In genomic region chr10:1090696-1091095, GRCh38 we compare ENCODE assay signal across 19 cellular contexts. TPM values are rescaled to one million over a fixed set of nuclear protein-coding genes. Genes with fewer than 3 reads are reported as not detected.
DNase-seq lines count a peak whose midpoint lies in the region; ATAC-seq and TF ChIP-seq lines count a peak whose summit lies in the region.
"Had no signal": no experiment of that assay in that cellular context is flagged by ENCODE, and none has a peak within 500 bp of the region (broad histone marks: within the 10 kb centered on the region; RNA-seq: fewer than 3 reads in every experiment).

No MANE protein-coding gene starts in this region.

- no peaks in the 10 kb centered on the region for H3K4me1 ChIP-seq in right atrium auricular region
- H3K4me1 ChIP-seq: BLaER1, Caco-2 had no signal

- H3K4me3 Mint-ChIP-seq in central memory CD8-positive, alpha-beta T cell = no peak overlapping the region
- H3K4me3 Mint-ChIP-seq in nephron progenitor cell = no peak overlapping the region
- H3K4me3 Mint-ChIP-seq in osteocyte (ENCODE audit: unreplicated experiment) = no peak overlapping the region
- no peak overlapping the region for H3K4me3 Mint-ChIP-seq in activated T-helper 2 cell treated with anti-CD3 and anti-CD28 coated beads, Interferon-gamma antibody, Interleukin-2, Interleukin-4, amounts not matched to agents 10 μg/mL and 5 μg/mL and 100 μg/mL, durations not matched to agents 14 hours and 24 hours and 36 hours (ENCODE audit: low read depth)
- H3K4me3 Mint-ChIP-seq: B cell; CD4-positive, CD25-positive, alpha-beta regulatory T cell; CD8-positive, alpha-beta T cell had no signal

- peaks cover 74% of the 10 kb centered on the region for H3K36me3 ChIP-seq in right atrium auricular region

- peaks cover 59% of the 10 kb centered on the region for H3K36me3 Mint-ChIP-seq in central memory CD8-positive, alpha-beta T cell (ENCODE audit: insufficient read depth)
- H3K36me3 Mint-ChIP-seq in nephron progenitor cell (ENCODE audit: low read depth) (peaks cover 52% of the 10 kb centered on the region), osteocyte (ENCODE audit: unreplicated experiment) (peaks cover 41% of the 10 kb centered on the region)
- H3K36me3 Mint-ChIP-seq in activated T-helper 2 cell treated with anti-CD3 and anti-CD28 coated beads, Interferon-gamma antibody, Interleukin-2, Interleukin-4, amounts not matched to agents 10 μg/mL and 5 μg/mL and 100 μg/mL, durations not matched to agents 14 hours and 24 hours and 36 hours (ENCODE audit: low read depth) = peaks cover 44% of the 10 kb centered on the region

- H3K27ac Mint-ChIP-seq in central memory CD8-positive, alpha-beta T cell (ENCODE audit: low read depth) = peak overlapping the region; percentile 54
- H3K27ac Mint-ChIP-seq in nephron progenitor cell (peak overlapping the region; percentile 72), osteocyte (ENCODE audit: unreplicated experiment) (no peak overlapping the region)
- H3K27ac Mint-ChIP-seq in activated T-helper 2 cell treated with anti-CD3 and anti-CD28 coated beads, Interferon-gamma antibody, Interleukin-2, Interleukin-4, amounts not matched to agents 10 μg/mL and 5 μg/mL and 100 μg/mL, durations not matched to agents 14 hours and 24 hours and 36 hours = no peak overlapping the region
- H3K27ac Mint-ChIP-seq: B cell; CD4-positive, CD25-positive, alpha-beta regulatory T cell; CD8-positive, alpha-beta T cell had no signal

- H3K4me3 ChIP-seq in right atrium auricular region = no peak overlapping the region
- H3K4me3 ChIP-seq: BLaER1, GM23248 had no signal

- intact Hi-C loops in left cardiac atrium (cut with DNase I) = no loop called here
- intact Hi-C loops in activated T-helper 2 cell treated with anti-CD3 and anti-CD28 coated beads, Interferon-gamma antibody, Interleukin-2, Interleukin-4, amounts not matched to agents 10 μg/mL and 5 μg/mL and 100 μg/mL, durations not matched to agents 14 hours and 24 hours and 36 hours (cut with micrococcal nuclease) = loop anchor here (5.0 kb wide), 1 partner anchor 33 kb away; the partner anchor contains the start of gene WDR37

- H3K27me3 ChIP-seq in right atrium auricular region = no peaks in the 10 kb centered on the region
- H3K27me3 ChIP-seq: BLaER1 had no signal

- H3K4me1 Mint-ChIP-seq in central memory CD8-positive, alpha-beta T cell = peaks cover 25% of the 10 kb centered on the region
- no peaks in the 10 kb centered on the region for H3K4me1 Mint-ChIP-seq in nephron progenitor cell
- no peaks in the 10 kb centered on the region for H3K4me1 Mint-ChIP-seq in osteocyte (ENCODE audit: unreplicated experiment)
- H3K4me1 Mint-ChIP-seq in activated T-helper 2 cell treated with anti-CD3 and anti-CD28 coated beads, Interferon-gamma antibody, Interleukin-2, Interleukin-4, amounts not matched to agents 10 μg/mL and 5 μg/mL and 100 μg/mL, durations not matched to agents 14 hours and 24 hours and 36 hours (ENCODE audit: low read depth) = peaks cover 10% of the 10 kb centered on the region
- H3K4me1 Mint-ChIP-seq: B cell had no signal

- DNase-seq in right atrium auricular region (ENCODE audit: low spot score) (peak; percentile 21), left cardiac atrium (no peak), nephron progenitor cell (no peak), osteocyte (ENCODE audit: extremely low spot score, unreplicated experiment) (peak; percentile 67), NOMO-1 treated with DMSO at 0.1 percent for 48 hours (lab: John Stamatoyannopoulos, UW; ENCODE audit: unreplicated experiment) (no peak)
- DNase-seq in central memory CD8-positive, alpha-beta T cell (ENCODE audit: low spot score in 2 of 2) = no peak
- no peak for DNase-seq in activated T-helper 2 cell treated with anti-CD3 and anti-CD28 coated beads, Interferon-gamma antibody, Interleukin-2, Interleukin-4, amounts not matched to agents 10 μg/mL and 5 μg/mL and 100 μg/mL, durations not matched to agents 14 hours and 24 hours and 36 hours (ENCODE audit: low spot score)
- DNase-seq: CD4-positive, CD25-positive, alpha-beta regulatory T cell; CD8-positive, alpha-beta T cell; DMS153; DND-41; GM23248; H7; HCEC 1CT had no signal

- H3K27ac ChIP-seq in right atrium auricular region = no peak overlapping the region
- H3K27ac ChIP-seq: BLaER1, C4-2B, GM23248 had no signal

- H3K27me3 Mint-ChIP-seq in central memory CD8-positive, alpha-beta T cell = no peaks in the 10 kb centered on the region
- no peaks in the 10 kb centered on the region for H3K27me3 Mint-ChIP-seq in nephron progenitor cell (ENCODE audit: low read depth, poor library complexity)
- H3K27me3 Mint-ChIP-seq in osteocyte (ENCODE audit: unreplicated experiment) = no peaks in the 10 kb centered on the region
- H3K27me3 Mint-ChIP-seq in activated T-helper 2 cell treated with anti-CD3 and anti-CD28 coated beads, Interferon-gamma antibody, Interleukin-2, Interleukin-4, amounts not matched to agents 10 μg/mL and 5 μg/mL and 100 μg/mL, durations not matched to agents 14 hours and 24 hours and 36 hours (ENCODE audit: low read depth) = no peaks in the 10 kb centered on the region
- H3K27me3 Mint-ChIP-seq: B cell; CD4-positive, CD25-positive, alpha-beta regulatory T cell had no signal

- no peaks in the 10 kb centered on the region for H3K9me3 Mint-ChIP-seq in central memory CD8-positive, alpha-beta T cell
- H3K9me3 Mint-ChIP-seq in nephron progenitor cell (no peaks in the 10 kb centered on the region), osteocyte (ENCODE audit: unreplicated experiment) (no peaks in the 10 kb centered on the region)
- H3K9me3 Mint-ChIP-seq in activated T-helper 2 cell treated with anti-CD3 and anti-CD28 coated beads, Interferon-gamma antibody, Interleukin-2, Interleukin-4, amounts not matched to agents 10 μg/mL and 5 μg/mL and 100 μg/mL, durations not matched to agents 14 hours and 24 hours and 36 hours = no peaks in the 10 kb centered on the region
- H3K9me3 Mint-ChIP-seq: CD4-positive, CD25-positive, alpha-beta regulatory T cell; CD8-positive, alpha-beta T cell had no signal

- no peak for TF ChIP-seq CTCF in right atrium auricular region (IDR thresholded peaks at IDR 0.05)
- no peak for TF ChIP-seq CTCF in nephron progenitor cell (IDR thresholded peaks at IDR 0.05)
- TF ChIP-seq CTCF in osteocyte (IDR thresholded peaks at IDR 0.05) = no peak

- H3K9me3 ChIP-seq in right atrium auricular region = no peaks in the 10 kb centered on the region
- H3K9me3 ChIP-seq: BLaER1, Caco-2 had no signal

- ATAC-seq in left cardiac atrium (no peak), GM19351 (IDR thresholded peaks at IDR 0.05; ENCODE audit: unreplicated experiment) (no peak)
- ATAC-seq in central memory CD8-positive, alpha-beta T cell (replicated peaks; ENCODE audit: extremely low read depth, poor library complexity, severe bottlenecking) = no peak
- ATAC-seq: CD8-positive, alpha-beta T cell had no signal

RNA-seq across cellular contexts. Expression of gene WDR37, which starts 34.5 kb away (rescaled TPM):
- total RNA-seq in right atrium auricular region = 10 to 100 TPM; 19.4 to 20.2 TPM
- total RNA-seq in left cardiac atrium = 10 to 100 TPM; 23.2 to 33.9 TPM
- 13.6 and 15.3 TPM in 2 replicates for total RNA-seq in osteocyte
- 17.0 and 18.9 TPM in 2 replicates for total RNA-seq in activated T-helper 2 cell treated with anti-CD3 and anti-CD28 coated beads, Interferon-gamma antibody, Interleukin-2, Interleukin-4, amounts not matched to agents 10 μg/mL and 5 μg/mL and 100 μg/mL, durations not matched to agents 14 hours and 24 hours and 36 hours

RNA-seq across cellular contexts. Expression of gene IDI1, which starts 41.8 kb away (rescaled TPM):
- 10 to 100 TPM; 16.7 to 24.3 TPM for total RNA-seq in right atrium auricular region
- total RNA-seq in left cardiac atrium = 10 to 100 TPM; 18.4 to 29.8 TPM
- total RNA-seq in osteocyte = 26.0 and 31.7 TPM in 2 replicates
- 80.1 and 89.6 TPM in 2 replicates for total RNA-seq in activated T-helper 2 cell treated with anti-CD3 and anti-CD28 coated beads, Interferon-gamma antibody, Interleukin-2, Interleukin-4, amounts not matched to agents 10 μg/mL and 5 μg/mL and 100 μg/mL, durations not matched to agents 14 hours and 24 hours and 36 hours

Comparison
In these comparisons a context has a peak if more than half of its experiments do, and no peak if none do; other contexts are left out.
1. DNase-seq: peak in right atrium auricular region (single experiment) and osteocyte (single experiment); none in left cardiac atrium (single experiment), central memory CD8-positive, alpha-beta T cell (0 of 2), nephron progenitor cell (single experiment), NOMO-1 treated with DMSO at 0.1 percent for 48 hours (single experiment) and activated T-helper 2 cell treated with anti-CD3 and anti-CD28 coated beads, Interferon-gamma antibody, Interleukin-2, Interleukin-4, amounts not matched to agents 10 μg/mL and 5 μg/mL and 100 μg/mL, durations not matched to agents 14 hours and 24 hours and 36 hours (single experiment).
2. H3K27ac Mint-ChIP-seq: peak in central memory CD8-positive, alpha-beta T cell (single experiment) and nephron progenitor cell (single experiment); none in osteocyte (single experiment) and activated T-helper 2 cell treated with anti-CD3 and anti-CD28 coated beads, Interferon-gamma antibody, Interleukin-2, Interleukin-4, amounts not matched to agents 10 μg/mL and 5 μg/mL and 100 μg/mL, durations not matched to agents 14 hours and 24 hours and 36 hours (single experiment).